In genomic region chr1:116732726-116733125, GRCh38 we compare ENCODE assay signal across 28 cellular contexts. TPM values are rescaled to one million over a fixed set of nuclear protein-coding genes. Genes with fewer than 3 reads are reported as not detected.
"Had no signal": no experiment of that assay in that cellular context is flagged by ENCODE, and none has a peak within 500 bp of the region (broad histone marks: within the 10 kb centered on the region; RNA-seq: fewer than 3 reads in every experiment).

No MANE protein-coding gene starts in this region.

- ATAC-seq: activated CD4-positive, alpha-beta T cell treated with anti-CD3 and anti-CD28 coated beads for 36 hours; activated CD4-positive, CD25-positive, alpha-beta regulatory T cell treated with anti-CD3 and anti-CD28 coated beads, Interleukin-2, amount 50 U/mL, for 24 hours; activated naive CD8-positive, alpha-beta T cell treated with anti-CD3 and anti-CD28 coated beads, Interleukin-2, amount 50 U/mL, for 24 hours; activated T-cell treated with anti-CD3 and anti-CD28 coated beads, Interleukin-2, amount 50 U/mL, for 4 hours; PC-3; WTC11 had no signal

- H3K4me1 ChIP-seq: SJSA1 had no signal

- H3K9ac ChIP-seq: SK-N-SH had no signal

- H3K27me3 ChIP-seq: Peyer's patch, SJSA1 had no signal

- H3K4me3 ChIP-seq: Peyer's patch, SJSA1 had no signal

- FAIRE-seq: bronchial epithelial cell, TTC549 had no signal

- H3K36me3 ChIP-seq: Peyer's patch, SJSA1 had no signal

- H3K4me2 ChIP-seq: SK-N-SH had no signal

- DNase-seq: activated CD4-positive, alpha-beta memory T cell treated with anti-CD3 and anti-CD28 coated beads for 36 hours; activated CD4-positive, alpha-beta T cell treated with anti-CD3 and anti-CD28 coated beads for 36 hours; activated CD4-positive, alpha-beta T cell treated with anti-CD3 and anti-CD28 coated beads, Interleukin-2, amount 50 U/mL, for 1 hour; activated effector memory CD4-positive, alpha-beta T cell treated with Interleukin-2 at 50 U/mL for 16 hours; activated naive CD4-positive, alpha-beta T cell treated with anti-CD3 and anti-CD28 coated beads, Interleukin-2, amount 10 ng/mL, durations not matched to agents 7 days and 5 days; activated naive CD8-positive, alpha-beta T cell treated with anti-CD3 and anti-CD28 coated beads, Interleukin-2, amount 50 U/mL, for 24 hours; activated T-cell treated with anti-CD3 and anti-CD28 coated beads for 4 hours; activated T-cell treated with anti-CD3 and anti-CD28 coated beads, Interleukin-2, amount 50 U/mL, for 4 hours; anterior cingulate cortex; cerebellar nuclear complex; NCI-H1105; NCI-H1417 treated with DMSO at 0.1 percent for 48 hours; NCI-H1694 treated with DMSO at 0.1 percent for 48 hours; NCI-H2029; NCI-H345; NCI-H524 treated with DMSO at 0.1 percent for 48 hours; PC-3; Peyer's patch; RPMI8226; SHP77 treated with DMSO at 0.1 percent for 48 hours; SK-N-SH had no signal

- H3K27ac ChIP-seq: Peyer's patch, SJSA1 had no signal

- H3K9me3 ChIP-seq: Peyer's patch, SJSA1, SK-N-SH had no signal

RNA-seq across cellular contexts. Expression of gene CD2, which starts 21.5 kb away (rescaled TPM):
- total RNA-seq: bronchial epithelial cell, MCF 10A, NCI-H460, PC-3, SJSA1 had no signal
- polyA plus RNA-seq: SK-N-SH had no signal
